ENCODE assay signal across 9 cellular contexts in genomic region chr1:27630859-27631491, GRCh38. TPM values are rescaled to one million over a fixed set of nuclear protein-coding genes. Genes with fewer than 3 reads are reported as not detected.
DNase-seq lines count a peak whose midpoint lies in the region; ATAC-seq and TF ChIP-seq lines count a peak whose summit lies in the region.
"Had no signal": no experiment of that assay in that cellular context is flagged by ENCODE, and none has a peak within 500 bp of the region (broad histone marks: within the 10 kb centered on the region; RNA-seq: fewer than 3 reads in every experiment).

No MANE protein-coding gene starts in this region.

- ATAC-seq in HG02678 (IDR thresholded peaks at IDR 0.05; ENCODE audit: unreplicated experiment), result peak; percentile 32
- ATAC-seq in HG03571 (IDR thresholded peaks at IDR 0.05; ENCODE audit: unreplicated experiment), result no peak
- ATAC-seq in GM21717 (IDR thresholded peaks at IDR 0.05; ENCODE audit: unreplicated experiment), result no peak

- H3K36me3 ChIP-seq in mammary epithelial cell (ENCODE audit: insufficient read depth, low read length), result no peaks in the 10 kb centered on the region
- H3K36me3 ChIP-seq in neural progenitor cell, result no peaks in the 10 kb centered on the region

- in situ Hi-C loops in mammary epithelial cell (cut with MboI; ENCODE audit: low sequenced_read_pairs in 2 of 2), result no loop called here

- H3K4me3 ChIP-seq in mammary epithelial cell (replicated peaks in 1 of 3; ENCODE audit: insufficient read depth in 1 of 3, low read depth in 2 of 3, low read length in 3 of 3), result no peak overlapping the region
- no peak overlapping the region for H3K4me3 ChIP-seq in neural progenitor cell

- intact Hi-C loops in mammary epithelial cell (cut with micrococcal nuclease), result no loop called here

- H3K4me3 Mint-ChIP-seq in neural progenitor cell, result peak overlapping the region; percentile 50

- peaks cover 64% of the 10 kb centered on the region for H3K4me1 Mint-ChIP-seq in neural progenitor cell

- no peak overlapping the region for H3K27ac Mint-ChIP-seq in neural progenitor cell

- H3K27me3 ChIP-seq in mammary epithelial cell (ENCODE audit: insufficient read depth, low read length) (no peaks in the 10 kb centered on the region), neural progenitor cell (peaks cover 55% of the 10 kb centered on the region)

- H3K4me1 ChIP-seq in mammary epithelial cell (ENCODE audit: insufficient read depth, low read length) (peaks cover 20% of the 10 kb centered on the region), neural progenitor cell (peaks cover 4% of the 10 kb centered on the region)

- 39% methylated on average over 5 of the region's 5 CpGs for WGBS in mammary epithelial cell (ENCODE audit: low coverage, missing lambda C conversion rate)

- POLR2A ChIA-PET in RWPE1 (lab: Yijun Ruan, JAX; ENCODE audit: low non-redundant PET), result no interaction called here

- H2AFZ ChIP-seq in mammary epithelial cell (ENCODE audit: low read depth, low read length) (peak overlapping the region; percentile 87), neural progenitor cell (replicated peaks) (no peak overlapping the region)

- dilution Hi-C loops in mammary epithelial cell (cut with HindIII; ENCODE audit: low sequenced_read_pairs), result no loop called here

- H3F3A ChIP-seq in neural progenitor cell (ENCODE audit: low read depth), result no peaks in the 10 kb centered on the region

- DNase-seq in CMK (ENCODE audit: low read depth) (peak; percentile 94), mammary epithelial cell (no peak), neural progenitor cell (ENCODE audit: low spot score) (no peak), RWPE1 (ENCODE audit: low spot score) (no peak), mesenteric fat pad (ENCODE audit: low spot score) (no peak)
- DNase-seq: NCI-H524 had no signal

- H4K20me1 ChIP-seq in mammary epithelial cell (ENCODE audit: insufficient read depth, low read length) (no peaks in the 10 kb centered on the region), neural progenitor cell (ENCODE audit: low read depth) (no peaks in the 10 kb centered on the region)

- H3K27ac ChIP-seq in mammary epithelial cell (ENCODE audit: insufficient read depth, low read depth, low read length) (no peak overlapping the region), neural progenitor cell (no peak overlapping the region), RWPE1 (no peak overlapping the region; the same call in 1 of the 2 replicates)

- H3K79me2 ChIP-seq in mammary epithelial cell (ENCODE audit: insufficient read depth, low read length) (no peaks in the 10 kb centered on the region), neural progenitor cell (ENCODE audit: low read depth) (no peaks in the 10 kb centered on the region)

- BruUV-seq in mammary epithelial cell (replicated peaks; lab: Mats Ljungman, UMichigan), result no TSS peak

- peaks cover 27% of the 10 kb centered on the region for H3K27me3 Mint-ChIP-seq in neural progenitor cell (ENCODE audit: insufficient read depth, low read depth)

- H3K36me3 Mint-ChIP-seq in neural progenitor cell, result no peaks in the 10 kb centered on the region

- CTCF ChIA-PET in mammary epithelial cell (lab: Charles Lee; ENCODE audit: low non-redundant PET), result interaction anchor here (0.6 kb wide), 1 partner anchor 32 kb away, joined by 3 read pairs; no protein-coding TSS in a partner anchor
- CTCF ChIA-PET in RWPE1 (lab: Yijun Ruan, JAX), result interaction anchor here (0.7 kb wide), 1 partner anchor 536 kb away, joined by 3 read pairs; no protein-coding TSS in a partner anchor

- no peak overlapping the region for H3K9ac ChIP-seq in mammary epithelial cell (ENCODE audit: insufficient read depth, low read length)
- no peak overlapping the region for H3K9ac ChIP-seq in neural progenitor cell

- peak overlapping the region; percentile 32 for H3K4me2 ChIP-seq in mammary epithelial cell (ENCODE audit: insufficient read depth, low read depth, low read length)
- H3K4me2 ChIP-seq in neural progenitor cell, result no peak overlapping the region

- no peaks in the 10 kb centered on the region for H3K9me3 Mint-ChIP-seq in neural progenitor cell

- no peaks in the 10 kb centered on the region for H3K9me3 ChIP-seq in mammary epithelial cell (replicated peaks; ENCODE audit: insufficient read depth, low read length)
- no peaks in the 10 kb centered on the region for H3K9me3 ChIP-seq in neural progenitor cell (ENCODE audit: low read depth)

- TF ChIP-seq CTCF in mammary epithelial cell (conservative IDR thresholded peaks at IDR 0.05 in 1 of 2, IDR thresholded peaks at IDR 0.05 in 1 of 2; ENCODE audit: extremely low read depth in 1 of 2, insufficient read depth in 1 of 2, low read depth in 1 of 2, low read length in 2 of 2) (no peak), neural progenitor cell (IDR thresholded peaks at IDR 0.05) (no peak), RWPE1 (conservative IDR thresholded peaks at IDR 0.05; ENCODE audit: low read depth) (no peak)

RNA-seq across cellular contexts. Expression of gene FGR, which starts 4.0 kb away (rescaled TPM):
- total RNA-seq in mammary epithelial cell, result under 1 TPM; 0.50 to 0.56 TPM
- polyA plus RNA-seq in mammary epithelial cell, result 0.06 TPM
- polyA minus RNA-seq in mammary epithelial cell, result not detected
- total RNA-seq in neural progenitor cell (ENCODE audit: low replicate concordance), result not detected in 2 replicates
- total RNA-seq in mesenteric fat pad, result 49.7 TPM

RNA-seq across cellular contexts. Expression of gene AHDC1, which starts 27.0 kb away (rescaled TPM):
- total RNA-seq in mammary epithelial cell (10 to 100 TPM; 35.3 to 51.8 TPM), neural progenitor cell (ENCODE audit: low replicate concordance) (7.0 and 26.5 TPM in 2 replicates), mesenteric fat pad (28.5 TPM)
- 8.0 TPM for polyA plus RNA-seq in mammary epithelial cell
- 21.4 TPM for polyA minus RNA-seq in mammary epithelial cell

RNA-seq across cellular contexts. Expression of gene IFI6, which starts 41.0 kb away (rescaled TPM):
- total RNA-seq in mammary epithelial cell (10 to 100 TPM in 1 of 2 donors, 1 to 10 TPM in 1; 6.5 to 14.7 TPM), neural progenitor cell (ENCODE audit: low replicate concordance) (2.4 and 7.2 TPM in 2 replicates), mesenteric fat pad (126 TPM)
- polyA plus RNA-seq in mammary epithelial cell, result 3.4 TPM
- polyA minus RNA-seq in mammary epithelial cell, result not detected

Comparison
In these comparisons a context has a peak if more than half of its experiments do, and no peak if none do; other contexts are left out.
1. RNA of gene FGR, which starts 4.0 kb away (total RNA-seq): 49.7 TPM in mesenteric fat pad (single experiment); 0.50 to 0.56 TPM in mammary epithelial cell and not detected in neural progenitor cell; every median in the first group is over 10 times any median in the second.